Comparison of ENCODE assay signal across 1 cellular context in the genomic region with DNA sequence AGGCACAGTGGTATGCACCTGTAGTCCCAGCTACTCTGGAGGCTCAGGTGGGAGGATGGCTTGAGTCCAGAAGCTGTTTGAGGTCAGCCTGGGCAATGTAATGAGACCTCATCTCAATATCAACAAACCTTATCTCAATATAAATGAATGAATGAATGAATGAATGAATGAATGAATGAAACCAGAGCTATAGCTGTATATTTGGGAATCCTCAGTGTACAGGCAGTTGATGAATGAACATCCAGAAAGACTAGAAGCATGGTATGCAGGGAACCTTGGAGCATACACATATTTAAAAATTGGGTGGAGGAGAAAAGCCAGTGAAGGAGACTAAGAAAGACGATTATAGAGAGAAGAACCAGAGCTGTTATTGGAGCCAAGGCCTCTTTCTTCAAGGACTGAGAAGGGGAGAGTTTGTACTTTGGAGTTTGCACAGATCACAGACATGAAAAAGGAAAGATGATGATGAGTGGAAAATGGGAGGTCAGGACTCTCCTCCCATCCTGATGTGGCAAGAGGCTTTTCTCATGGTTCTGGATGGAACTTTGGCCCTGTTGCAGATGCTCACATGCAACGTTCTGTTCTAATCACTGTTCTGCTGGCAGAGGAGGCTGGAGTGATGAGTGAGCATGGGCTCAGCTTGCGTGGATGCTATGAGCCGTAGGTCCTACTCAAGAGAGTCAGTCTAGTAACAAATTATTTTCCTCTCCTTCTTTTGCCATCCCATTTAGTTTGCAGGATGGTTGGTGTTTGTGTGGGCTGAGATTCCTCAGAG.
TF ChIP-seq lines count a peak whose summit lies in the region.

No MANE protein-coding gene starts in this region.

TF ChIP-seq in H1, 55 proteins besides CTCF, POLR2A, EP300 and RAD21 (continued from another document):
- TF ChIP-seq USF2 (IDR thresholded peaks at IDR 0.05; ENCODE audit: low read length) (no peak), TAF1 (IDR thresholded peaks at IDR 0.05; ENCODE audit: low read depth, low read length) (no peak), CHD1 (IDR thresholded peaks at IDR 0.05; ENCODE audit: low read depth, low read length) (no peak), POLR2AphosphoS5 (IDR thresholded peaks at IDR 0.05; ENCODE audit: low read depth, low read length) (no peak)
